Comparison of ENCODE assay signal across 2 cellular contexts in genomic region chr9:121201045-121201737, GRCh38.
TF ChIP-seq lines count a peak whose summit lies in the region.

No MANE protein-coding gene starts in this region.

TF ChIP-seq in IMR-90, 13 proteins besides CTCF, POLR2A, EP300 and RAD21:
- TF ChIP-seq BHLHE40 (IDR thresholded peaks at IDR 0.05; ENCODE audit: low read depth, low read length) (peak; percentile 34; the same call in 1 of the 2 replicates), MAFK (IDR thresholded peaks at IDR 0.05; ENCODE audit: low read depth, low read length) (no peak), MAZ (IDR thresholded peaks at IDR 0.05; ENCODE audit: borderline replicate concordance, low read depth, low read length) (no peak), CHD1 (IDR thresholded peaks at IDR 0.05; ENCODE audit: low read depth, low read length) (no peak), MXI1 (IDR thresholded peaks at IDR 0.05; ENCODE audit: borderline replicate concordance, low read depth, low read length) (peak; percentile 42)
TF ChIP-seq in IMR-90: peak in this region for 2.

TF ChIP-seq in endothelial cell of umbilical vein, 7 proteins besides CTCF, POLR2A, EP300 and RAD21:
- TF ChIP-seq EZH2 (IDR thresholded peaks at IDR 0.05; ENCODE audit: borderline replicate concordance, low read depth, low read length, severe bottlenecking), result no peak
